ENCODE assay signal across 19 cellular contexts in the genomic region with DNA sequence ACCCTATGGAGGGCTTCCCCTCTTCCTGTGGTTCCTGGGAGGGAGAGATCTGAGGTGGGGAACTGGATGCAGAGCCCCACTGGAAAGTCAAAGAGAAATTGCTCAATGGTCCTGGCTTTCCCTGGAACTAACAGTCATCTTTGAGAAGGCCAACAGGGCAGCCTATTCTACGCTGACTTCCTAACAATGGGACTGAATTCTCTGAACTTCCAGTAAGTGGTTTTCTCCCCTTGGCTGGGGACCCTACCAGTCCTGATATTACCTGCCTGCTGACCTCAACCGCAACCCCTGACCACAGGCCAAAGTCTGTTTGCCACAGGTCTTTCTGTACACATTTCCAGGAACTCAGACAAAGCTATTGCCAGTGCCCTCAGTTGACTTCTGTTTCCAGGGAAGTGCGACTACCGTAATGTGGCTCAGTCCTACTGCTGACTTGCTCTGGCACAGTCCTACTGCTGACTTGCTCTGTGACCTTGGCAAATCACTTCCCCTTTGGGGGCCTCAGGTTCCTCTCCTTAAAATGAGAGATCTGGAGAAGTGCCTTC. TPM values are rescaled to one million over a fixed set of nuclear protein-coding genes. Genes with fewer than 3 reads are reported as not detected.
DNase-seq lines count a peak whose midpoint lies in the region; ATAC-seq and TF ChIP-seq lines count a peak whose summit lies in the region.
"Had no signal": no experiment of that assay in that cellular context is flagged by ENCODE, and none has a peak within 500 bp of the region (broad histone marks: within the 10 kb centered on the region; RNA-seq: fewer than 3 reads in every experiment).

No MANE protein-coding gene starts in this region.

- H3K27me3 ChIP-seq in heart left ventricle (no peaks in the 10 kb centered on the region), left ventricle myocardium inferior (ENCODE audit: low read depth) (no peaks in the 10 kb centered on the region), adrenal gland (no peaks in the 10 kb centered on the region), MG63 (no peaks in the 10 kb centered on the region)

- TF ChIP-seq POLR2A in heart left ventricle (IDR thresholded peaks at IDR 0.05) (no peak), adrenal gland (IDR thresholded peaks at IDR 0.05) (no peak)

- intact Hi-C loops in heart left ventricle (cut with DNase I) (no loop called here), left ventricle myocardium inferior (cut with micrococcal nuclease) (no loop called here), adrenal gland (cut with DNase I) (no loop called here)

- H3K9me3 ChIP-seq in heart left ventricle (no peaks in the 10 kb centered on the region), left ventricle myocardium inferior (replicated peaks) (no peaks in the 10 kb centered on the region), adrenal gland (replicated peaks in 1 of 3) (no peaks in the 10 kb centered on the region), MG63 (no peaks in the 10 kb centered on the region)

- 48 to 60% (median 56%) methylated on average over 4 of the region's 4 CpGs for WGBS in heart left ventricle, 4 donors
- 76 to 88% (median 82%) methylated on average over 4 of the region's 4 CpGs for WGBS in adrenal gland, 4 donors

- H3K36me3 ChIP-seq in heart left ventricle, result no peaks in the 10 kb centered on the region
- no peaks in the 10 kb centered on the region for H3K36me3 ChIP-seq in left ventricle myocardium inferior
- H3K36me3 ChIP-seq in adrenal gland (replicated peaks in 1 of 2), result no peaks in the 10 kb centered on the region
- H3K36me3 ChIP-seq in MG63, result no peaks in the 10 kb centered on the region

- no peak for TF ChIP-seq CTCF in heart left ventricle (IDR thresholded peaks at IDR 0.05)
- TF ChIP-seq CTCF in left ventricle myocardium inferior (IDR thresholded peaks at IDR 0.05; ENCODE audit: borderline replicate concordance), result no peak
- no peak for TF ChIP-seq CTCF in adrenal gland (IDR thresholded peaks at IDR 0.05)

- peaks cover 0 to 32% (median 0%) of the 10 kb centered on the region in 12 donors for H3K4me1 ChIP-seq in heart left ventricle
- peaks cover 11% of the 10 kb centered on the region for H3K4me1 ChIP-seq in left ventricle myocardium inferior
- no peaks in the 10 kb centered on the region for H3K4me1 ChIP-seq in adrenal gland (replicated peaks in 1 of 2)
- H3K4me1 ChIP-seq: parathyroid adenoma had no signal

- DNase-seq in heart left ventricle (peak in 4 of 5 donors; percentile 20 to 45 (median 26)), left ventricle myocardium inferior (no peak), adrenal gland (peak in 4 of 7 donors; percentile 17 to 23 (median 18)), mucosa of gallbladder (ENCODE audit: low spot score) (peak; percentile 27), MG63 (no peak), hippocampal formation (lab: John Stamatoyannopoulos, UW) (no peak), NCI-H1105 (lab: John Stamatoyannopoulos, UW) (no peak)
- DNase-seq: activated CD4-positive, alpha-beta T cell treated with anti-CD3 and anti-CD28 coated beads, Interleukin-2, amount 50 U/mL, for 48 hours; activated naive CD8-positive, alpha-beta T cell treated with anti-CD3 and anti-CD28 coated beads, Interleukin-2, amount 50 U/mL, for 24 hours; activated T-cell treated with anti-CD3 and anti-CD28 coated beads, Interleukin-2, amount 50 U/mL, for 4 hours; caudate nucleus; CD4-positive, alpha-beta memory T cell; NCI-H1092 treated with DMSO at 0.1 percent for 48 hours; SHP77; stimulated activated CD4-positive, alpha-beta T cell treated with anti-CD3 and anti-CD28 coated beads, Interleukin-12 subunit alpha, Interleukin-12 subunit beta, amount 100 ng/mL, for 4 hours; stimulated activated naive CD4-positive, alpha-beta T cell treated with Interleukin-2 at 50 U/mL for 16 hours had no signal

- H3K27ac ChIP-seq in heart left ventricle, result no peak overlapping the region
- no peak overlapping the region for H3K27ac ChIP-seq in left ventricle myocardium inferior (replicated peaks)
- H3K27ac ChIP-seq in adrenal gland, result no peak overlapping the region
- H3K27ac ChIP-seq: parathyroid adenoma had no signal

- H3K4me3 ChIP-seq in heart left ventricle (no peak overlapping the region), left ventricle myocardium inferior (no peak overlapping the region), adrenal gland (no peak overlapping the region), MG63 (no peak overlapping the region)

- ATAC-seq in heart left ventricle (peak; percentile 61 to 91 (median 81)), HG03025 (IDR thresholded peaks at IDR 0.05; ENCODE audit: low FRiP score, unreplicated experiment) (no peak)
- ATAC-seq: activated naive CD8-positive, alpha-beta T cell treated with anti-CD3 and anti-CD28 coated beads, Interleukin-2, amount 50 U/mL, for 24 hours; activated T-cell treated with anti-CD3 and anti-CD28 coated beads, Interleukin-2, amount 50 U/mL, for 4 hours had no signal

RNA-seq across cellular contexts. Expression of a gene that starts 55.3 kb away (rescaled TPM):
- not detected for total RNA-seq in heart left ventricle
- polyA plus RNA-seq in heart left ventricle, result not detected
- not detected for total RNA-seq in left ventricle myocardium inferior
- not detected for total RNA-seq in adrenal gland
- polyA plus RNA-seq in adrenal gland, result under 1 TPM in 1 of 3 donors, not detected in 2; 0.03 TPM
- total RNA-seq in mucosa of gallbladder, result 1.9 TPM
- not detected in 2 replicates for total RNA-seq in MG63 (2014; rRNA removed; shearing (Covaris generic); ENCODE audit: low replicate concordance)
- total RNA-seq: activated T-cell treated with anti-CD3 and anti-CD28 coated beads, Interleukin-2, amount 50 U/mL, for 4 hours; CD4-positive, alpha-beta memory T cell; ureter had no signal
- polyA plus RNA-seq: CD4-positive, alpha-beta memory T cell had no signal

RNA-seq across cellular contexts. Expression of a gene that starts 55.9 kb away (rescaled TPM):
- total RNA-seq in heart left ventricle (not detected), left ventricle myocardium inferior (not detected), adrenal gland (under 1 TPM in 1 of 8 donors, not detected in 7; 0.07 TPM), mucosa of gallbladder (10.7 TPM)
- polyA plus RNA-seq in heart left ventricle (not detected), adrenal gland (under 1 TPM in 1 of 3 donors, not detected in 2; 0.07 TPM)
- total RNA-seq in MG63 (2014; rRNA removed; shearing (Covaris generic); ENCODE audit: low replicate concordance), result not detected in 2 replicates
- total RNA-seq: activated T-cell treated with anti-CD3 and anti-CD28 coated beads, Interleukin-2, amount 50 U/mL, for 4 hours; CD4-positive, alpha-beta memory T cell had no signal
- polyA plus RNA-seq: CD4-positive, alpha-beta memory T cell had no signal

Comparison
In these comparisons a context has a peak if more than half of its experiments do, and no peak if none do; other contexts are left out.
1. DNase-seq: peak in heart left ventricle (4 of 5), adrenal gland (4 of 7) and mucosa of gallbladder (single experiment); none in left ventricle myocardium inferior (single experiment), MG63 (single experiment), hippocampal formation (0 of 2) and NCI-H1105 (single experiment).
2. RNA of a gene that starts 55.9 kb away (total RNA-seq): 10.7 TPM in mucosa of gallbladder (single experiment); not detected in heart left ventricle, not detected in left ventricle myocardium inferior (single experiment), 0.07 TPM in adrenal gland and not detected in MG63; every median in the first group is over 10 times any median in the second.